ENCODE assay signal across 13 cellular contexts in genomic region chrX:3286196-3286920, GRCh38.
A peak's percentile ranks its signal among the peaks of the same experiment; 100 is the strongest.
DNase-seq lines count a peak whose midpoint lies in the region; ATAC-seq and TF ChIP-seq lines count a peak whose summit lies in the region.
"Had no signal": no experiment of that assay in that cellular context is flagged by ENCODE, and none has a peak within 500 bp of the region (broad histone marks: within the 10 kb centered on the region; RNA-seq: fewer than 3 reads in every experiment).

No MANE protein-coding gene starts in this region.

- peaks cover 7% of the 10 kb centered on the region for H3K4me1 ChIP-seq in neuron (ENCODE audit: insufficient read depth, low read length)
- no peaks in the 10 kb centered on the region for H3K4me1 ChIP-seq in adrenal gland (replicated peaks in 1 of 2)

- no peak for TF ChIP-seq POLR2A in adrenal gland (IDR thresholded peaks at IDR 0.05)

- H2AFZ ChIP-seq in neuron (ENCODE audit: low read depth, low read length) = no peak overlapping the region

- peaks cover 2% of the 10 kb centered on the region for H3K9me3 ChIP-seq in neuron (ENCODE audit: low read length)
- no peaks in the 10 kb centered on the region for H3K9me3 ChIP-seq in adrenal gland (replicated peaks in 1 of 3)

- in situ Hi-C loops in Caki2 (cut with HindIII; ENCODE audit: low pct_unique_long_range_greater_than_20kb, low sequenced_read_pairs) = no loop called here

- TF ChIP-seq CTCF in choroid plexus epithelial cell (conservative IDR thresholded peaks at IDR 0.05; ENCODE audit: low read depth, low read length) = no peak
- TF ChIP-seq CTCF in adrenal gland (IDR thresholded peaks at IDR 0.05) = no peak

- ATAC-seq in HG02588 (IDR thresholded peaks at IDR 0.05; ENCODE audit: unreplicated experiment) = no peak
- ATAC-seq: activated T-cell treated with anti-CD3 and anti-CD28 coated beads, Interleukin-2, amount 50 U/mL, for 4 hours had no signal

- intact Hi-C loops in adrenal gland (cut with DNase I) = no loop called here

- no peaks in the 10 kb centered on the region for H3K36me3 ChIP-seq in neuron (ENCODE audit: insufficient read depth, low read length)
- H3K36me3 ChIP-seq in adrenal gland (replicated peaks in 1 of 2) = no peaks in the 10 kb centered on the region

- DNase-seq in Caki2 (ENCODE audit: low read depth) (peak; percentile 84), NCI-H2227 (lab: John Stamatoyannopoulos, UW; ENCODE audit: unreplicated experiment) (peak; percentile 13), choroid plexus epithelial cell (ENCODE audit: low read depth) (peak; percentile 82), nucleus accumbens (lab: John Stamatoyannopoulos, UW) (no peak), SW 1271 (lab: John Stamatoyannopoulos, UW) (no peak), adrenal gland (no peak)
- DNase-seq: activated T-cell treated with anti-CD3 and anti-CD28 coated beads, Interleukin-2, amount 50 U/mL, for 4 hours; CD4-positive, alpha-beta T cell; cerebellar nuclear complex; MV-4-11; stimulated activated CD4-positive, alpha-beta T cell treated with anti-CD3 and anti-CD28 coated beads, Interleukin-15, amount 100 ng/mL, for 24 hours had no signal

- no peaks in the 10 kb centered on the region for H3K27me3 ChIP-seq in neuron (ENCODE audit: insufficient read depth, low read length)
- H3K27me3 ChIP-seq in adrenal gland = peaks cover 17% of the 10 kb centered on the region

- WGBS in adrenal gland, 4 donors = 53 to 58% (median 54%) methylated on average over 11 to 14 of the region's 14 CpGs

- no peak overlapping the region for H3K27ac ChIP-seq in adrenal gland

- H3K4me3 ChIP-seq in choroid plexus epithelial cell (ENCODE audit: low read depth, low read length) (no peak overlapping the region), neuron (ENCODE audit: low read length) (peak overlapping the region; percentile 23), adrenal gland (no peak overlapping the region)

Comparison
In these comparisons a context has a peak if more than half of its experiments do, and no peak if none do; other contexts are left out.
1. DNase-seq: peak in Caki2 (single experiment), NCI-H2227 (single experiment) and choroid plexus epithelial cell (single experiment); none in nucleus accumbens (0 of 56), SW 1271 (0 of 2) and adrenal gland (0 of 7).